8 cellular contexts compared by ENCODE assay signal in genomic region chr19:38878575-38879399, GRCh38. TPM values are rescaled to one million over a fixed set of nuclear protein-coding genes. Genes with fewer than 3 reads are reported as not detected.
A peak's percentile ranks its signal among the peaks of the same experiment; 100 is the strongest.
DNase-seq lines count a peak whose midpoint lies in the region; ATAC-seq, FAIRE-seq and TF ChIP-seq lines count a peak whose summit lies in the region.

No MANE protein-coding gene starts in this region.

- H3K36me3 ChIP-seq in OCI-LY7 (ENCODE audit: insufficient read depth, low read length): no peaks in the 10 kb centered on the region
- H3K36me3 ChIP-seq in H1 (ENCODE audit: control insufficient read depth in 2 of 4, insufficient read depth in 4 of 4, low read length in 3 of 4): no peaks in the 10 kb centered on the region

- no peaks in the 10 kb centered on the region for H3K27me3 Mint-ChIP-seq in progenitor cell of endocrine pancreas

- no peak overlapping the region for H3K14ac ChIP-seq in H1 (ENCODE audit: insufficient read length)

- BruUV-seq in OCI-LY7 (replicated peaks; lab: Mats Ljungman, UMichigan): TSS peak; percentile 93

- peaks cover 1% of the 10 kb centered on the region for H3K36me3 Mint-ChIP-seq in progenitor cell of endocrine pancreas (ENCODE audit: insufficient read depth)

- H2BK20ac ChIP-seq in H1 (ENCODE audit: low read length): no peak overlapping the region

- no peaks in the 10 kb centered on the region for H3K23me2 ChIP-seq in H1 (ENCODE audit: low read depth, low read length)

- POLR2A ChIA-PET in OCI-LY7 (lab: Charles Lee) (interaction anchor here (0.6 to 2.1 kb wide), 6 partner anchors 11 to 142 kb away, joined by 3 to 10 read pairs (median 4); no protein-coding TSS in a partner anchor), H1 (lab: Charles Lee; ENCODE audit: partially characterized antibody) (interaction anchor here (0.6 to 6.1 kb wide), 10 partner anchors 9 to 48 kb away, joined by 3 to 35 read pairs (median 4); no protein-coding TSS in a partner anchor)

- peak overlapping the region; percentile 90 for H3K27ac ChIP-seq in OCI-LY7 (ENCODE audit: low read depth, low read length, poor library complexity, severe bottlenecking)
- no peak overlapping the region for H3K27ac ChIP-seq in H1 (ENCODE audit: low read depth, low read length)

- H3K9me3 ChIP-seq in OCI-LY7 (ENCODE audit: low read length) (no peaks in the 10 kb centered on the region), H1 (ENCODE audit: insufficient read depth in 2 of 2, low read depth in 1 of 2, low read length in 1 of 2) (no peaks in the 10 kb centered on the region)

- no peak overlapping the region for H2BK5ac ChIP-seq in H1 (ENCODE audit: low read depth, low read length)

- no peak overlapping the region for H4K91ac ChIP-seq in H1 (replicated peaks; ENCODE audit: insufficient read length, low read length)

- ATAC-seq in GM18502 (IDR thresholded peaks at IDR 0.05; ENCODE audit: poor library complexity, unreplicated experiment): no peak

- no peak for TF ChIP-seq POLR2A in H1 (IDR thresholded peaks at IDR 0.05; ENCODE audit: control extremely low read depth in 1 of 2, low read depth in 2 of 2, low read length in 2 of 2)

- H4K20me1 ChIP-seq in OCI-LY7 (ENCODE audit: insufficient read depth, low read length) (no peaks in the 10 kb centered on the region), H1 (replicated peaks in 1 of 2; ENCODE audit: control insufficient read depth in 1 of 2, insufficient read depth in 2 of 2, low read length in 2 of 2) (no peaks in the 10 kb centered on the region)

- H3K9me3 Mint-ChIP-seq in progenitor cell of endocrine pancreas (ENCODE audit: low read depth): no peaks in the 10 kb centered on the region

- FAIRE-seq in H1 (lab: Jason Lieb, UNC): no peak

- no peak for TF ChIP-seq EP300 in H1 (IDR thresholded peaks at IDR 0.05; ENCODE audit: borderline replicate concordance in 1 of 2, low read depth in 2 of 2, low read length in 2 of 2)

- H3K79me2 ChIP-seq in OCI-LY7 (ENCODE audit: insufficient read depth, low read depth, low read length): no peaks in the 10 kb centered on the region
- no peaks in the 10 kb centered on the region for H3K79me2 ChIP-seq in H1 (ENCODE audit: control insufficient read depth in 1 of 2, insufficient read depth in 2 of 2, low read length in 2 of 2)

- H4K5ac ChIP-seq in H1 (ENCODE audit: insufficient read length, low read depth, low read length): no peak overlapping the region

- H3K4ac ChIP-seq in H1 (replicated peaks; ENCODE audit: insufficient read length, low read depth, low read length): no peak overlapping the region

- no peaks in the 10 kb centered on the region for H3K27me3 ChIP-seq in H1 (replicated peaks in 1 of 4; ENCODE audit: control insufficient read depth in 3 of 4, extremely low read depth in 1 of 4, insufficient read depth in 3 of 4, low read length in 3 of 4)

- WGBS in H1 (ENCODE audit: extremely low coverage in 1 of 2, insufficient coverage in 1 of 2, insufficient read length in 1 of 2, insufficient replicate concordance in 2 of 2, low coverage in 1 of 2, low lambda C conversion rate in 2 of 2, missing lambda C conversion rate in 1 of 2), 2 experiments: 88% methylated on average over 16 of the region's 16 CpGs; no CpG with 5 or more reads in 1 of the 2 experiments

- no peak overlapping the region for H3K18ac ChIP-seq in H1 (ENCODE audit: extremely low read depth, low read length)

- intact Hi-C loops in OCI-LY7 (cut with micrococcal nuclease; ENCODE audit: unreplicated experiment): no loop called here

- no peak overlapping the region for H2BK12ac ChIP-seq in H1 (ENCODE audit: low read depth, low read length)

- H3K4me3 ChIP-seq in GM08714 (ENCODE audit: low read length): peak overlapping the region; percentile 74; the same call in 1 of the 2 replicates
- H3K4me3 ChIP-seq in OCI-LY7 (ENCODE audit: low read depth, low read length, poor library complexity, severe bottlenecking): peak overlapping the region; percentile 65
- no peak overlapping the region for H3K4me3 ChIP-seq in H1 (ENCODE audit: extremely low read depth in 1 of 4, insufficient read depth in 2 of 4, low read depth in 3 of 4, low read length in 4 of 4)

- TF ChIP-seq CTCF in OCI-LY7 (conservative IDR thresholded peaks at IDR 0.05; ENCODE audit: low read length) (peak; percentile 52), H1 (IDR thresholded peaks at IDR 0.05; ENCODE audit: control extremely low read depth in 1 of 3, insufficient read depth in 1 of 3, low read depth in 1 of 3, low read length in 3 of 3) (peak in 2 of 3 experiments; percentile 19 to 28; a peak in 2 of 4 replicates), progenitor cell of endocrine pancreas (IDR thresholded peaks at IDR 0.05; ENCODE audit: unreplicated experiment) (no peak)

- peak in 1 of 2 experiments; percentile 29; a peak in 2 of 4 replicates for TF ChIP-seq RAD21 in H1 (IDR thresholded peaks at IDR 0.05 in 1 of 2, conservative IDR thresholded peaks at IDR 0.05 in 1 of 2; ENCODE audit: low read depth in 2 of 2, low read length in 2 of 2)

- no peak overlapping the region for H2BK15ac ChIP-seq in H1 (ENCODE audit: low read length)

- H3K27ac Mint-ChIP-seq in progenitor cell of endocrine pancreas: peak overlapping the region; percentile 29

- CTCF ChIA-PET in OCI-LY7 (lab: Charles Lee; ENCODE audit: unreplicated experiment) (interaction anchor here (0.6 to 1.5 kb wide), 4 partner anchors 9 to 155 kb away, joined by 3 to 7 read pairs (median 5); no protein-coding TSS in a partner anchor), H1 (lab: Charles Lee; ENCODE audit: partially characterized antibody) (interaction anchor here (0.5 to 7.0 kb wide), 10 partner anchors 9 to 309 kb away, joined by 3 to 97 read pairs (median 4); no protein-coding TSS in a partner anchor)

- H2AK5ac ChIP-seq in H1 (ENCODE audit: low read depth, low read length): peak overlapping the region; percentile 53; the same call in 1 of the 2 replicates

- no peak overlapping the region for H3K23ac ChIP-seq in H1 (ENCODE audit: insufficient read length)

- H3K9me2 ChIP-seq in OCI-LY7 (ENCODE audit: insufficient read depth, low read length): no peaks in the 10 kb centered on the region

- H3K4me1 ChIP-seq in OCI-LY7 (ENCODE audit: insufficient read depth, low read length, poor library complexity, severe bottlenecking) (peaks cover 26% of the 10 kb centered on the region), H1 (replicated peaks in 1 of 4; ENCODE audit: control insufficient read depth in 3 of 4, insufficient read depth in 4 of 4, low read length in 3 of 4) (peaks cover 0 to 8% (median 3%) of the 10 kb centered on the region in 4 experiments; a peak in 6 of 7 replicates)

- H2BK120ac ChIP-seq in H1 (replicated peaks; ENCODE audit: low read depth, low read length): no peak overlapping the region

- H3K4me2 ChIP-seq in OCI-LY7 (ENCODE audit: low read length) (peak overlapping the region; percentile 94), H1 (ENCODE audit: insufficient read depth in 1 of 2, low read depth in 2 of 2, low read length in 2 of 2) (no peak overlapping the region; a peak in 1 of 4 replicates)

- no peak overlapping the region for H3K4me3 Mint-ChIP-seq in progenitor cell of endocrine pancreas (ENCODE audit: low read depth)

- H3K56ac ChIP-seq in H1 (replicated peaks; ENCODE audit: insufficient read length, low read depth, low read length): no peak overlapping the region

- H2AFZ ChIP-seq in OCI-LY7 (ENCODE audit: low read length) (peak overlapping the region; percentile 40; the same call in 1 of the 2 replicates), H1 (ENCODE audit: low read length) (no peak overlapping the region)

- peaks cover 18% of the 10 kb centered on the region for H3K4me1 Mint-ChIP-seq in progenitor cell of endocrine pancreas (ENCODE audit: low read depth)

- no peak overlapping the region for H3K9ac ChIP-seq in H1 (replicated peaks in 1 of 4; ENCODE audit: extremely low read depth in 1 of 4, low read depth in 3 of 4, low read length in 3 of 4)

- DNase-seq in OCI-LY7 (ENCODE audit: low spot score) (no peak), H1 (ENCODE audit: low read depth in 1 of 2, low spot score in 2 of 2) (no peak), progenitor cell of endocrine pancreas (ENCODE audit: low spot score, unreplicated experiment) (no peak), dedifferentiated amniotic fluid mesenchymal stem cell (ENCODE audit: extremely low spot score) (no peak), NCI-H82 treated with DMSO at 0.1 percent for 48 hours (lab: John Stamatoyannopoulos, UW; ENCODE audit: unreplicated experiment) (no peak), NCI-H1694 (lab: John Stamatoyannopoulos, UW) (no peak)

- H3K79me1 ChIP-seq in H1 (ENCODE audit: low read depth, low read length): no peaks in the 10 kb centered on the region

- H4K8ac ChIP-seq in H1 (ENCODE audit: extremely low read depth, insufficient read depth, low read length): peak overlapping the region; percentile 72; the same call in 1 of the 2 replicates

RNA-seq across cellular contexts. Expression of gene RINL, which starts 0.7 kb away (rescaled TPM):
- total RNA-seq in OCI-LY7 (2014; rRNA removed; shearing (Covaris generic)): 26.3 and 33.3 TPM in 2 replicates
- total RNA-seq in OCI-LY7 (2022) (38.4 and 42.1 TPM in 2 replicates), progenitor cell of endocrine pancreas (2.6 and 3.0 TPM in 2 replicates)
- total RNA-seq in H1 (2021; fragmentation: NEBNext Ultra II Directional; extraction: Animal tissue kit (Norgen Biotek cat#: 25700)): 11.9 and 14.2 TPM in 2 replicates
- 11.1 and 13.1 TPM in 2 replicates for polyA plus RNA-seq in H1 (2011; rRNA removed)
- polyA plus RNA-seq in H1 (2011; cell fraction: cytosol; rRNA removed): 11.5 TPM
- polyA plus RNA-seq in H1 (2011; cell fraction: nucleus; rRNA removed): 9.9 TPM
- polyA plus RNA-seq in H1 (2012, experiment 1 of 2): 8.3 to 13.8 TPM (median 11.4 TPM) in 4 replicates
- 16.6 TPM for polyA plus RNA-seq in H1 (2012, experiment 2 of 2)
- 12.7 TPM for polyA plus RNA-seq in H1 (2013, experiment 1 of 2)
- polyA plus RNA-seq in H1 (2013, experiment 2 of 2): 10.9 TPM
- 2.9 and 4.1 TPM in 2 replicates for polyA minus RNA-seq in H1 (2011; rRNA and poly(A)+ RNA removed)
- polyA minus RNA-seq in H1 (2011; cell fraction: cytosol; rRNA and poly(A)+ RNA removed): 4.3 TPM
- polyA minus RNA-seq in H1 (2011; cell fraction: nucleus; rRNA and poly(A)+ RNA removed): 6.0 TPM

RNA-seq across cellular contexts. Expression of gene SIRT2, which starts 20.6 kb away (rescaled TPM):
- 25.5 and 26.0 TPM in 2 replicates for total RNA-seq in OCI-LY7 (2014; rRNA removed; shearing (Covaris generic))
- total RNA-seq in OCI-LY7 (2022) (30.0 and 32.1 TPM in 2 replicates), progenitor cell of endocrine pancreas (33.4 and 38.0 TPM in 2 replicates)
- 6.1 and 6.5 TPM in 2 replicates for total RNA-seq in H1 (2021; fragmentation: NEBNext Ultra II Directional; extraction: Animal tissue kit (Norgen Biotek cat#: 25700))
- polyA plus RNA-seq in H1 (2011; rRNA removed): 10.0 and 11.8 TPM in 2 replicates
- 9.0 TPM for polyA plus RNA-seq in H1 (2011; cell fraction: cytosol; rRNA removed)
- 15.2 TPM for polyA plus RNA-seq in H1 (2011; cell fraction: nucleus; rRNA removed)
- 5.0 to 9.0 TPM (median 7.5 TPM) in 4 replicates for polyA plus RNA-seq in H1 (2012, experiment 1 of 2)
- 7.4 TPM for polyA plus RNA-seq in H1 (2012, experiment 2 of 2)
- polyA plus RNA-seq in H1 (2013, experiment 1 of 2): 6.8 TPM
- polyA plus RNA-seq in H1 (2013, experiment 2 of 2): 6.5 TPM
- polyA minus RNA-seq in H1 (2011; rRNA and poly(A)+ RNA removed): 5.6 and 6.1 TPM in 2 replicates
- polyA minus RNA-seq in H1 (2011; cell fraction: cytosol; rRNA and poly(A)+ RNA removed): 5.5 TPM
- 2.3 TPM for polyA minus RNA-seq in H1 (2011; cell fraction: nucleus; rRNA and poly(A)+ RNA removed)

RNA-seq across cellular contexts. Expression of gene NFKBIB, which starts 21.0 kb away (rescaled TPM):
- total RNA-seq in OCI-LY7 (2014; rRNA removed; shearing (Covaris generic)): 16.0 and 20.4 TPM in 2 replicates
- total RNA-seq in OCI-LY7 (2022): 22.0 and 25.3 TPM in 2 replicates
- 36.3 and 37.3 TPM in 2 replicates for total RNA-seq in H1 (2021; fragmentation: NEBNext Ultra II Directional; extraction: Animal tissue kit (Norgen Biotek cat#: 25700))
- 44.1 and 62.3 TPM in 2 replicates for polyA plus RNA-seq in H1 (2011; rRNA removed)
- 45.6 TPM for polyA plus RNA-seq in H1 (2011; cell fraction: cytosol; rRNA removed)
- polyA plus RNA-seq in H1 (2011; cell fraction: nucleus; rRNA removed): 28.5 TPM
- polyA plus RNA-seq in H1 (2012, experiment 1 of 2): 31.4 to 41.1 TPM (median 35.3 TPM) in 4 replicates
- polyA plus RNA-seq in H1 (2012, experiment 2 of 2): 23.4 TPM
- 26.4 TPM for polyA plus RNA-seq in H1 (2013, experiment 1 of 2)
- 24.3 TPM for polyA plus RNA-seq in H1 (2013, experiment 2 of 2)
- polyA minus RNA-seq in H1 (2011; rRNA and poly(A)+ RNA removed): 4.9 and 5.8 TPM in 2 replicates
- 14.2 TPM for polyA minus RNA-seq in H1 (2011; cell fraction: cytosol; rRNA and poly(A)+ RNA removed)
- 8.0 TPM for polyA minus RNA-seq in H1 (2011; cell fraction: nucleus; rRNA and poly(A)+ RNA removed)
- 18.0 and 18.8 TPM in 2 replicates for total RNA-seq in progenitor cell of endocrine pancreas

RNA-seq across cellular contexts. Expression of gene HNRNPL, which starts 29.0 kb away (rescaled TPM):
- total RNA-seq in OCI-LY7 (2014; rRNA removed; shearing (Covaris generic)): 236 and 263 TPM in 2 replicates
- total RNA-seq in OCI-LY7 (2022) (655 and 706 TPM in 2 replicates), progenitor cell of endocrine pancreas (444 and 461 TPM in 2 replicates)
- total RNA-seq in H1 (2021; fragmentation: NEBNext Ultra II Directional; extraction: Animal tissue kit (Norgen Biotek cat#: 25700)): 711 and 779 TPM in 2 replicates
- 403 and 404 TPM in 2 replicates for polyA plus RNA-seq in H1 (2011; rRNA removed)
- polyA plus RNA-seq in H1 (2011; cell fraction: cytosol; rRNA removed): 354 TPM
- polyA plus RNA-seq in H1 (2011; cell fraction: nucleus; rRNA removed): 541 TPM
- polyA plus RNA-seq in H1 (2012, experiment 1 of 2): 683 to 1,004 TPM (median 711 TPM) in 4 replicates
- polyA plus RNA-seq in H1 (2012, experiment 2 of 2): 537 TPM
- polyA plus RNA-seq in H1 (2013, experiment 1 of 2): 480 TPM
- polyA plus RNA-seq in H1 (2013, experiment 2 of 2): 470 TPM
- polyA minus RNA-seq in H1 (2011; rRNA and poly(A)+ RNA removed): 621 and 711 TPM in 2 replicates
- 351 TPM for polyA minus RNA-seq in H1 (2011; cell fraction: cytosol; rRNA and poly(A)+ RNA removed)
- polyA minus RNA-seq in H1 (2011; cell fraction: nucleus; rRNA and poly(A)+ RNA removed): 254 TPM

RNA-seq across cellular contexts. Expression of gene CCER2, which starts 33.2 kb away (rescaled TPM):
- 1.5 and 7.0 TPM in 2 replicates for total RNA-seq in OCI-LY7 (2014; rRNA removed; shearing (Covaris generic))
- total RNA-seq in OCI-LY7 (2022) (3.3 and 4.3 TPM in 2 replicates), progenitor cell of endocrine pancreas (0.81 and 1.4 TPM in 2 replicates)
- total RNA-seq in H1 (2021; fragmentation: NEBNext Ultra II Directional; extraction: Animal tissue kit (Norgen Biotek cat#: 25700)): 0.56 and 0.73 TPM in 2 replicates
- 0.32 and 0.71 TPM in 2 replicates for polyA plus RNA-seq in H1 (2011; rRNA removed)
- 1.6 TPM for polyA plus RNA-seq in H1 (2011; cell fraction: cytosol; rRNA removed)
- 5.5 TPM for polyA plus RNA-seq in H1 (2011; cell fraction: nucleus; rRNA removed)
- 0.69 to 2.3 TPM (median 1.2 TPM) in 4 replicates for polyA plus RNA-seq in H1 (2012, experiment 1 of 2)
- not detected for polyA plus RNA-seq in H1 (2012, experiment 2 of 2)
- polyA plus RNA-seq in H1 (2013, experiment 1 of 2): 0.57 TPM
- polyA plus RNA-seq in H1 (2013, experiment 2 of 2): 0.33 TPM
- polyA minus RNA-seq in H1 (2011; rRNA and poly(A)+ RNA removed): not detected in 2 replicates
- polyA minus RNA-seq in H1 (2011; cell fraction: cytosol; rRNA and poly(A)+ RNA removed): not detected
- polyA minus RNA-seq in H1 (2011; cell fraction: nucleus; rRNA and poly(A)+ RNA removed): 1.00 TPM

Comparison
In these comparisons a context has a peak if more than half of its experiments do, and no peak if none do; other contexts are left out.
1. H3K4me3 ChIP-seq: peak in GM08714 (single experiment) and OCI-LY7 (single experiment); none in H1 (0 of 4).